Comparison of ENCODE assay signal across 8 cellular contexts in the genomic region with DNA sequence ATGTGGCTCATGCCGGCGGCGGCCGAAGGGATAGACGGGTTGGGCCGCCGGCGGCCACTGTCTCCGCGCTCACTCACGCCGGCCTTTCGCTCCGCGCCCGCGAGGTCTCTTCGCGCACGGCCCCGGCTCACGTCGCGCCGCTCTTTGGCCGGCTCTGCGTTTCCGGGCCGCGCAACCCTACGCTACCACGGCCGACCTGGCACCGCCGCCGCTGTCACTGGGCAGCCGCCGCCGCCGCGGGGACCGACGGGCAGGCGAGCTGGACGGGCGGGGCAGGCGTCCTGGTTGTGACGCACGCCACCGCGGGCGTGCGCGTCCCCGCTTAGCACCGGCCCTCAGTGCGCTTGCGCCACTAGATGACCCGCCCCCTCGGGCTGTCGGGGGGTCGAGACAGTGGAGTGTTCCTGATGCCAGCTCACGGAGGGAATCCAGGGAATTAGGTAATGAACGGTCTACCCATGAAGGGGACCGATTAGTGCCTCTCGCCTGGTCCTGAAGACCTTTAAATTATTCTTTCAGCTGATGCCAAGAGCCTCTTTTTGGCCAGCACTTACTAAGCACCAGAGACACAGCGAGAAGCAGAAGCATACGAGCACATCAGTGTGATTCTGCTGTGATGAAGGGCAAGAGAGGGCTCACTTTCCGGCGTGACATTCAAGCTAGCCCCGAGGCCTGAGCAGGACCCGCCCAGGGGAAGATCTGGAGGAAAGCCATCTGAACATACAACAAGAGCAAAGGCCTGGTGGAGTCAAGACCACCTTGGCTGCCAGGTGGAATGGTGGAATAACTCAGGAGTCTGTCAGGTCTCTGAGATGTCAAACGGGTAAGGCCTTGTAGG. TPM values are rescaled to one million over a fixed set of nuclear protein-coding genes. Genes with fewer than 3 reads are reported as not detected.
DNase-seq lines count a peak whose midpoint lies in the region; ATAC-seq and TF ChIP-seq lines count a peak whose summit lies in the region.

PRKAR2A (minus strand) TSS at position 289 of the 838 bp plus-strand sequence; CDS start at position 11, 278 bp downstream.

- peaks cover 11% of the 10 kb centered on the region for H3K4me1 Mint-ChIP-seq in activated T-helper 17 cell treated with anti-CD3 and anti-CD28 coated beads, Interleukin-2, amount 50 U/mL, for 72 hours
- peaks cover 12 to 34% (median 28%) of the 10 kb centered on the region in 7 donors for H3K4me1 Mint-ChIP-seq in naive thymus-derived CD4-positive, alpha-beta T cell
- H3K4me1 Mint-ChIP-seq in stimulated activated effector memory CD8-positive, alpha-beta T cell treated with anti-CD3 and anti-CD28 coated beads, Interleukin-12 subunit alpha, Interleukin-12 subunit beta, amount 100 ng/mL, for 72 hours = peaks cover 9% of the 10 kb centered on the region

- CTCF ChIA-PET in naive thymus-derived CD4-positive, alpha-beta T cell (lab: Charles Lee) = interaction anchor here (1.1 kb wide), 1 partner anchor 51 kb away, joined by 4 read pairs; the partner anchor contains the start of gene SLC25A20

- peak; percentile 88 for ATAC-seq in GM21717 (IDR thresholded peaks at IDR 0.05; ENCODE audit: unreplicated experiment)
- ATAC-seq in activated T-helper 17 cell treated with anti-CD3 and anti-CD28 coated beads, Interleukin-2, amount 50 U/mL, for 72 hours (replicated peaks) = peak; percentile 95
- ATAC-seq in naive thymus-derived CD4-positive, alpha-beta T cell = peak; percentile 92
- ATAC-seq in stimulated activated effector memory CD8-positive, alpha-beta T cell treated with anti-CD3 and anti-CD28 coated beads, Interleukin-12 subunit alpha, Interleukin-12 subunit beta, amount 100 ng/mL, for 72 hours = peak; percentile 93

- peaks cover 6% of the 10 kb centered on the region for H3K36me3 Mint-ChIP-seq in activated T-helper 17 cell treated with anti-CD3 and anti-CD28 coated beads, Interleukin-2, amount 50 U/mL, for 72 hours (ENCODE audit: low read depth)
- peaks cover 0 to 10% (median 5%) of the 10 kb centered on the region in 5 donors for H3K36me3 Mint-ChIP-seq in naive thymus-derived CD4-positive, alpha-beta T cell
- H3K36me3 Mint-ChIP-seq in stimulated activated effector memory CD8-positive, alpha-beta T cell treated with anti-CD3 and anti-CD28 coated beads, Interleukin-12 subunit alpha, Interleukin-12 subunit beta, amount 100 ng/mL, for 72 hours = no peaks in the 10 kb centered on the region

- peak within 1 kb of the TSS; percentile 99 for H3K27ac Mint-ChIP-seq in activated T-helper 17 cell treated with anti-CD3 and anti-CD28 coated beads, Interleukin-2, amount 50 U/mL, for 72 hours
- H3K27ac Mint-ChIP-seq in naive thymus-derived CD4-positive, alpha-beta T cell = peak within 1 kb of the TSS; percentile 81 to 98 (median 94)
- peak within 1 kb of the TSS; percentile 98 for H3K27ac Mint-ChIP-seq in stimulated activated effector memory CD8-positive, alpha-beta T cell treated with anti-CD3 and anti-CD28 coated beads, Interleukin-12 subunit alpha, Interleukin-12 subunit beta, amount 100 ng/mL, for 72 hours

- peaks cover 0 to 7% (median 0%) of the 10 kb centered on the region in 3 experiments for H3K36me3 ChIP-seq in naive thymus-derived CD4-positive, alpha-beta T cell (ENCODE audit: control insufficient read depth in 2 of 3, insufficient read depth in 3 of 3, low read length in 3 of 3)

- POLR2A ChIA-PET in naive thymus-derived CD4-positive, alpha-beta T cell (lab: Charles Lee) = interaction anchor here (1.1 to 2.1 kb wide), 5 partner anchors 8 to 131 kb away, joined by 3 to 13 read pairs (median 7); partner anchors contain the start of genes ARIH2 and IP6K2

- peaks cover 15 to 21% of the 10 kb centered on the region in 2 donors for H3K4me1 ChIP-seq in naive thymus-derived CD4-positive, alpha-beta T cell (ENCODE audit: control insufficient read depth in 2 of 2, insufficient read depth in 2 of 2, low read length in 2 of 2)

- peak; percentile 7 for DNase-seq in DMS53 treated with DMSO at 0.1 percent for 48 hours (lab: John Stamatoyannopoulos, UW; ENCODE audit: unreplicated experiment)
- peak; percentile 90 for DNase-seq in KBM-7
- peak; percentile 91 for DNase-seq in RPMI8226
- DNase-seq in fibroblast of mammary gland (ENCODE audit: low read depth) = peak; percentile 85
- peak; percentile 51 to 87 (median 67) for DNase-seq in naive thymus-derived CD4-positive, alpha-beta T cell
- DNase-seq in stimulated activated effector memory CD8-positive, alpha-beta T cell treated with anti-CD3 and anti-CD28 coated beads, Interleukin-12 subunit alpha, Interleukin-12 subunit beta, amount 100 ng/mL, for 72 hours (ENCODE audit: low spot score in 2 of 2) = peak; percentile 80 to 93

- no peaks in the 10 kb centered on the region for H3K9me3 ChIP-seq in naive thymus-derived CD4-positive, alpha-beta T cell (ENCODE audit: control insufficient read depth in 2 of 3, low read length in 3 of 3)

- TF ChIP-seq CTCF in fibroblast of mammary gland (conservative IDR thresholded peaks at IDR 0.05; ENCODE audit: control insufficient read depth, insufficient read depth, low read depth, low read length) = no peak

- no peaks in the 10 kb centered on the region for H3K27me3 ChIP-seq in naive thymus-derived CD4-positive, alpha-beta T cell (ENCODE audit: control insufficient read depth in 2 of 2, insufficient read depth in 2 of 2, low read length in 2 of 2)

- in situ Hi-C loops in KBM-7 (cut with MboI; ENCODE audit: low pct_unique_long_range_greater_than_20kb, low sequenced_read_pairs) = no loop called here

- peak within 1 kb of the TSS; percentile 78 for H3K4me3 ChIP-seq in fibroblast of mammary gland (ENCODE audit: control insufficient read depth, low read depth, low read length)
- peak within 1 kb of the TSS; percentile 70 for H3K4me3 ChIP-seq in naive thymus-derived CD4-positive, alpha-beta T cell (ENCODE audit: low read length)

- peak within 1 kb of the TSS; percentile 79 for H3K27ac ChIP-seq in naive thymus-derived CD4-positive, alpha-beta T cell (ENCODE audit: low read depth, low read length)

- H3K4me3 Mint-ChIP-seq in activated T-helper 17 cell treated with anti-CD3 and anti-CD28 coated beads, Interleukin-2, amount 50 U/mL, for 72 hours = peak within 1 kb of the TSS; percentile 97
- peak within 1 kb of the TSS; percentile 86 to 93 (median 90) for H3K4me3 Mint-ChIP-seq in naive thymus-derived CD4-positive, alpha-beta T cell
- H3K4me3 Mint-ChIP-seq in stimulated activated effector memory CD8-positive, alpha-beta T cell treated with anti-CD3 and anti-CD28 coated beads, Interleukin-12 subunit alpha, Interleukin-12 subunit beta, amount 100 ng/mL, for 72 hours = peak within 1 kb of the TSS; percentile 88

- H3K27me3 Mint-ChIP-seq in activated T-helper 17 cell treated with anti-CD3 and anti-CD28 coated beads, Interleukin-2, amount 50 U/mL, for 72 hours = no peaks in the 10 kb centered on the region
- no peaks in the 10 kb centered on the region for H3K27me3 Mint-ChIP-seq in naive thymus-derived CD4-positive, alpha-beta T cell

- no peaks in the 10 kb centered on the region for H3K9me3 Mint-ChIP-seq in activated T-helper 17 cell treated with anti-CD3 and anti-CD28 coated beads, Interleukin-2, amount 50 U/mL, for 72 hours
- no peaks in the 10 kb centered on the region for H3K9me3 Mint-ChIP-seq in naive thymus-derived CD4-positive, alpha-beta T cell
- H3K9me3 Mint-ChIP-seq in stimulated activated effector memory CD8-positive, alpha-beta T cell treated with anti-CD3 and anti-CD28 coated beads, Interleukin-12 subunit alpha, Interleukin-12 subunit beta, amount 100 ng/mL, for 72 hours = no peaks in the 10 kb centered on the region

- intact Hi-C loops in naive thymus-derived CD4-positive, alpha-beta T cell (cut with micrococcal nuclease) = loop anchor here (1.0 to 5.0 kb wide), 9 partner anchors 36 to 244 kb away; partner anchors contain the start of genes ARIH2 (in 2 of the 2), SLC25A20 (in 2 of the 2), IP6K2 (in 1 of the 2) and NCKIPSD (in 1 of the 2)

RNA-seq across cellular contexts. Expression of gene PRKAR2A, which starts in this region (rescaled TPM):
- 10 to 100 TPM; 23.1 to 44.5 TPM for total RNA-seq in activated T-helper 17 cell treated with anti-CD3 and anti-CD28 coated beads, Interleukin-2, amount 50 U/mL, for 72 hours
- 10 to 100 TPM; 25.9 to 45.1 (median 38.9) TPM for total RNA-seq in naive thymus-derived CD4-positive, alpha-beta T cell
- 10 to 100 TPM; 10.3 to 12.5 TPM for polyA plus RNA-seq in naive thymus-derived CD4-positive, alpha-beta T cell

Comparison
In these comparisons a context has a peak if more than half of its experiments do, and no peak if none do; other contexts are left out.
1. Peak in every context shown above with its lines: DNase-seq, ATAC-seq, H3K4me3 ChIP-seq and H3K27ac ChIP-seq.
2. DNase-seq: peak in every context shown above with its lines; median percentile 91 in RPMI8226; 90 in KBM-7; 86 in stimulated activated effector memory CD8-positive, alpha-beta T cell treated with anti-CD3 and anti-CD28 coated beads, Interleukin-12 subunit alpha, Interleukin-12 subunit beta, amount 100 ng/mL, for 72 hours; 85 in fibroblast of mammary gland; 67 in naive thymus-derived CD4-positive, alpha-beta T cell; 7 in DMS53 treated with DMSO at 0.1 percent for 48 hours.